Comparison of ENCODE assay signal across 1 cellular context in genomic region chr7:16260236-16260728, GRCh38.
TF ChIP-seq lines count a peak whose summit lies in the region.

No MANE protein-coding gene starts in this region.

TF ChIP-seq in K562, 482 proteins besides CTCF, POLR2A, EP300 and RAD21 (continued from another document and continues in another):
- peak; percentile 43 to 92; a peak in 2 of 4 replicates for TF ChIP-seq RCOR1 (IDR thresholded peaks at IDR 0.05; ENCODE audit: borderline replicate concordance in 1 of 2, low read depth in 2 of 2, low read length in 2 of 2)
- no peak for TF ChIP-seq ZC3H4 (CRISPR knock-in tag; IDR thresholded peaks at IDR 0.05; ENCODE audit: borderline replicate concordance)
- no peak for TF ChIP-seq RB1 (IDR thresholded peaks at IDR 0.05; ENCODE audit: low read depth)
- 0 out of 2 replicates have a peak, but pooled peaks have one; percentile 47 for TF ChIP-seq ZNF644 (tag; IDR thresholded peaks at IDR 0.05; ENCODE audit: low read depth)
- TF ChIP-seq NFIC (IDR thresholded peaks at IDR 0.05), result 0 out of 2 replicates have a peak, but pooled peaks have one; percentile 30
- TF ChIP-seq ZNF165 (CRISPR knock-in tag; IDR thresholded peaks at IDR 0.05; ENCODE audit: borderline replicate concordance), result no peak
- no peak for TF ChIP-seq EWSR1 (IDR thresholded peaks at IDR 0.05; ENCODE audit: borderline replicate concordance, low read depth, partially characterized antibody)
- no peak for TF ChIP-seq KLF6 (CRISPR knock-in tag; IDR thresholded peaks at IDR 0.05; ENCODE audit: borderline replicate concordance)
- no peak for TF ChIP-seq SAFB (IDR thresholded peaks at IDR 0.05; ENCODE audit: borderline replicate concordance, low read depth, low read length)
- TF ChIP-seq KLF13 (tag; IDR thresholded peaks at IDR 0.05; ENCODE audit: borderline replicate concordance, low read depth), result no peak
- TF ChIP-seq YY1 (IDR thresholded peaks at IDR 0.05; ENCODE audit: borderline replicate concordance in 1 of 3, control insufficient read depth in 1 of 3, extremely low read depth in 1 of 3, insufficient read depth in 3 of 3, insufficient read length in 1 of 3, insufficient replicate concordance in 2 of 3, low read depth in 1 of 3, low read length in 2 of 3), result no peak
- no peak for TF ChIP-seq MCM5 (IDR thresholded peaks at IDR 0.05; ENCODE audit: low read depth)
- TF ChIP-seq SETDB1 (IDR thresholded peaks at IDR 0.05; ENCODE audit: low read length), result no peak
- TF ChIP-seq HINFP (tag; conservative IDR thresholded peaks at IDR 0.05; ENCODE audit: low read depth), result no peak
- TF ChIP-seq NCOA1 (IDR thresholded peaks at IDR 0.05; ENCODE audit: low read depth), result peak; percentile 31; the same call in 1 of the 2 replicates
- peak; percentile 58 for TF ChIP-seq HDAC3 (IDR thresholded peaks at IDR 0.05; ENCODE audit: borderline replicate concordance, partially characterized antibody)
- TF ChIP-seq LEF1 (IDR thresholded peaks at IDR 0.05), result peak; percentile 47; the same call in 1 of the 2 replicates
- no peak for TF ChIP-seq ZBTB5 (IDR thresholded peaks at IDR 0.05)
- TF ChIP-seq, protein P1, sequence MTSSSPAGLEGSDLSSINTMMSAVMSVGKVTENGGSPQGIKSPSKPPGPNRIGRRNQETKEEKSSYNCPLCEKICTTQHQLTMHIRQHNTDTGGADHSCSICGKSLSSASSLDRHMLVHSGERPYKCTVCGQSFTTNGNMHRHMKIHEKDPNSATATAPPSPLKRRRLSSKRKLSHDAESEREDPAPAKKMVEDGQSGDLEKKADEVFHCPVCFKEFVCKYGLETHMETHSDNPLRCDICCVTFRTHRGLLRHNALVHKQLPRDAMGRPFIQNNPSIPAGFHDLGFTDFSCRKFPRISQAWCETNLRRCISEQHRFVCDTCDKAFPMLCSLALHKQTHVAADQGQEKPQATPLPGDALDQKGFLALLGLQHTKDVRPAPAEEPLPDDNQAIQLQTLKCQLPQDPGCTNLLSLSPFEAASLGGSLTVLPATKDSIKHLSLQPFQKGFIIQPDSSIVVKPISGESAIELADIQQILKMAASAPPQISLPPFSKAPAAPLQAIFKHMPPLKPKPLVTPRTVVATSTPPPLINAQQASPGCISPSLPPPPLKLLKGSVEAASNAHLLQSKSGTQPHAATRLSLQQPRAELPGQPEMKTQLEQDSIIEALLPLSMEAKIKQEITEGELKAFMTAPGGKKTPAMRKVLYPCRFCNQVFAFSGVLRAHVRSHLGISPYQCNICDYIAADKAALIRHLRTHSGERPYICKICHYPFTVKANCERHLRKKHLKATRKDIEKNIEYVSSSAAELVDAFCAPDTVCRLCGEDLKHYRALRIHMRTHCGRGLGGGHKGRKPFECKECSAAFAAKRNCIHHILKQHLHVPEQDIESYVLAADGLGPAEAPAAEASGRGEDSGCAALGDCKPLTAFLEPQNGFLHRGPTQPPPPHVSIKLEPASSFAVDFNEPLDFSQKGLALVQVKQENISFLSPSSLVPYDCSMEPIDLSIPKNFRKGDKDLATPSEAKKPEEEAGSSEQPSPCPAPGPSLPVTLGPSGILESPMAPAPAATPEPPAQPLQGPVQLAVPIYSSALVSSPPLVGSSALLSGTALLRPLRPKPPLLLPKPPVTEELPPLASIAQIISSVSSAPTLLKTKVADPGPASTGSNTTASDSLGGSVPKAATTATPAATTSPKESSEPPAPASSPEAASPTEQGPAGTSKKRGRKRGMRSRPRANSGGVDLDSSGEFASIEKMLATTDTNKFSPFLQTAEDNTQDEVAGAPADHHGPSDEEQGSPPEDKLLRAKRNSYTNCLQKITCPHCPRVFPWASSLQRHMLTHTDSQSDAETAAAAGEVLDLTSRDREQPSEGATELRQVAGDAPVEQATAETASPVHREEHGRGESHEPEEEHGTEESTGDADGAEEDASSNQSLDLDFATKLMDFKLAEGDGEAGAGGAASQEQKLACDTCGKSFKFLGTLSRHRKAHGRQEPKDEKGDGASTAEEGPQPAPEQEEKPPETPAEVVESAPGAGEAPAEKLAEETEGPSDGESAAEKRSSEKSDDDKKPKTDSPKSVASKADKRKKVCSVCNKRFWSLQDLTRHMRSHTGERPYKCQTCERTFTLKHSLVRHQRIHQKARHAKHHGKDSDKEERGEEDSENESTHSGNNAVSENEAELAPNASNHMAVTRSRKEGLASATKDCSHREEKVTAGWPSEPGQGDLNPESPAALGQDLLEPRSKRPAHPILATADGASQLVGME (CRISPR knock-in tag; IDR thresholded peaks at IDR 0.05), result no peak
- no peak for TF ChIP-seq HNRNPLL (IDR thresholded peaks at IDR 0.05; ENCODE audit: low read depth, low read length, poor library complexity, severe bottlenecking)
- TF ChIP-seq, protein P2, sequence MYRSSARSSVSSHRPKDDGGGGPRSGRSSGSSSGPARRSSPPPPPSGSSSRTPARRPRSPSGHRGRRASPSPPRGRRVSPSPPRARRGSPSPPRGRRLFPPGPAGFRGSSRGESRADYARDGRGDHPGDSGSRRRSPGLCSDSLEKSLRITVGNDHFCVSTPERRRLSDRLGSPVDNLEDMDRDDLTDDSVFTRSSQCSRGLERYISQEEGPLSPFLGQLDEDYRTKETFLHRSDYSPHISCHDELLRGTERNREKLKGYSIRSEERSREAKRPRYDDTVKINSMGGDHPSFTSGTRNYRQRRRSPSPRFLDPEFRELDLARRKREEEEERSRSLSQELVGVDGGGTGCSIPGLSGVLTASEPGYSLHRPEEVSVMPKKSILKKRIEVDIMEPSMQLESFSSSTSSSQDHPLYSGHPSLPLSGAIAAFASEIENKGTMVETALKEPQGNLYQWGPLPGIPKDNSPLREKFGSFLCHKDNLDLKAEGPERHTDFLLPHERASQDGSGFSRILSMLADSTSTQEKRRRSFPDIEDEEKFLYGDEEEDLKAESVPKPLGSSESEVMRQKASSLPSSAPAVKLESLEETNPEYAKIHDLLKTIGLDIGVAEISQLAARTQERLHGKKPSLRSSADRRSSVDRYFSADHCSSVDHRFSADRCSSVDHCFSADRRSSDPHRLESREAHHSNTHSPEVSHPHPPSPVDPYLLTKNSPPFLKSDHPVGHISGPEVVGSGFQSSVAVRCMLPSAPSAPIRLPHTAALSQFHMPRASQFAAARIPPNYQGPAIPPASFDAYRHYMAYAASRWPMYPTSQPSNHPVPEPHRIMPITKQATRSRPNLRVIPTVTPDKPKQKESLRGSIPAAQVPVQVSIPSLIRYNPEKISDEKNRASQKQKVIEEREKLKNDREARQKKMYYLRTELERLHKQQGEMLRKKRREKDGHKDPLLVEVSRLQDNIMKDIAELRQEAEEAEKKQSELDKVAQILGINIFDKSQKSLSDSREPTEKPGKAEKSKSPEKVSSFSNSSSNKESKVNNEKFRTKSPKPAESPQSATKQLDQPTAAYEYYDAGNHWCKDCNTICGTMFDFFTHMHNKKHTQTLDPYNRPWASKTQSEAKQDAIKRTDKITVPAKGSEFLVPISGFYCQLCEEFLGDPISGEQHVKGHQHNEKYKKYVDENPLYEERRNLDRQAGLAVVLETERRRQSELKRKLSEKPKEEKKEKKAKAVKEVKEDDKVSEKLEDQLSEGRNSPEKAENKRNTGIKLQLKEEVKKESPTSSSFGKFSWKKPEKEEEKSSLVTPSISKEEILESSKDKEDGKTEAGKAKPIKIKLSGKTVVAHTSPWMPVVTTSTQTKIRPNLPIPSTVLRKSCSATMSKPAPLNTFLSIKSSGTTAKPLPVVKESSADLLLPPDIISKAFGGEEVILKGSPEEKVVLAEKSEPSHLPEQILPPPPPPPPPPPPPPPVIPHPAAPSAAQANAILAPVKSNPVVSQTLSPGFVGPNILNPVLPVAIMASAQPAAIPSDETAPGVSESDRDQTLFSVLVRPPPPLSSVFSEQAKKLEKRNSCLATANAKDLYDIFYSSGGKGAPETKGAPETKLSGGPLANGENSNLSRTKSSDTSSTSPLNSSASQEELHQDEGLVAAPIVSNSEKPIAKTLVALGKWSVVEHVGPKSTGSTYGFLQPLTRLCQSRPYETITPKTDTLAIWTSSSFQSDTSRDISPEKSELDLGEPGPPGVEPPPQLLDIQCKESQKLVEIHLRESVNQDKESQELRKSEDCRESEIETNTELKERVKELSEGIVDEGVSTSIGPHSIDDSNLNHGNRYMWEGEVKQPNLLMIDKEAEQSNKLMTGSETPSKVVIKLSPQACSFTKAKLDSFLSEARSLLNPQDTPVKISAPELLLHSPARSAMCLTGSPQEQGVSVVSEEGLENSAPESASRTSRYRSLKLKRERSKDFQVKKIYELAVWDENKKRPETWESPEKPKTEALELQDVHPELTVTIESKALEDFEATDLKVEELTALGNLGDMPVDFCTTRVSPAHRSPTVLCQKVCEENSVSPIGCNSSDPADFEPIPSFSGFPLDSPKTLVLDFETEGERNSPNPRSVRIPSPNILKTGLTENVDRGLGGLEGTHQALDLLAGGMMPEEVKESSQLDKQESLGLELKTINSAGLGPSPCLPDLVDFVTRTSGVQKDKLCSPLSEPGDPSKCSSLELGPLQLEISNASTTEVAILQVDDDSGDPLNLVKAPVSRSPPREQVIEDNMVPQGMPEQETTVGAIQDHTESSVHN (IDR thresholded peaks at IDR 0.05; ENCODE audit: borderline replicate concordance in 1 of 2, low read depth in 1 of 2), result no peak
- TF ChIP-seq BDP1 (IDR thresholded peaks at IDR 0.05; ENCODE audit: insufficient read depth, insufficient read length), result no peak
- TF ChIP-seq CBX5 (IDR thresholded peaks at IDR 0.05; ENCODE audit: borderline replicate concordance, low read depth), result no peak
- no peak for TF ChIP-seq NR2C1 (IDR thresholded peaks at IDR 0.05)
- no peak for TF ChIP-seq NR2C1 (tag; IDR thresholded peaks at IDR 0.05)
- TF ChIP-seq E2F4 (CRISPR knock-in tag; IDR thresholded peaks at IDR 0.05; ENCODE audit: low read depth), result no peak
- no peak for TF ChIP-seq ZNF76 (CRISPR knock-in tag; IDR thresholded peaks at IDR 0.05; ENCODE audit: borderline replicate concordance)
- TF ChIP-seq NFXL1 (CRISPR knock-in tag; IDR thresholded peaks at IDR 0.05), result no peak
- TF ChIP-seq NCOA6 (IDR thresholded peaks at IDR 0.05), result no peak
- 0 out of 2 replicates have a peak, but pooled peaks have one; percentile 20 for TF ChIP-seq ZNF766 (CRISPR knock-in tag; conservative IDR thresholded peaks at IDR 0.05)
- TF ChIP-seq ZNF212 (CRISPR knock-in tag; IDR thresholded peaks at IDR 0.05), result no peak
- TF ChIP-seq RBM17 (IDR thresholded peaks at IDR 0.05; ENCODE audit: borderline replicate concordance, low read depth, low read length), result no peak
- no peak for TF ChIP-seq HLTF (IDR thresholded peaks at IDR 0.05)
- no peak for TF ChIP-seq TCF7L2 (IDR thresholded peaks at IDR 0.05; ENCODE audit: low read depth, low read length)
- no peak; the same call in 1 of the 2 replicates for TF ChIP-seq ZNF316 (IDR thresholded peaks at IDR 0.05)
- no peak for TF ChIP-seq HCFC1 (IDR thresholded peaks at IDR 0.05; ENCODE audit: low read depth, low read length)
- TF ChIP-seq TEAD2 (tag; IDR thresholded peaks at IDR 0.05), result no peak
- TF ChIP-seq, protein P3, sequence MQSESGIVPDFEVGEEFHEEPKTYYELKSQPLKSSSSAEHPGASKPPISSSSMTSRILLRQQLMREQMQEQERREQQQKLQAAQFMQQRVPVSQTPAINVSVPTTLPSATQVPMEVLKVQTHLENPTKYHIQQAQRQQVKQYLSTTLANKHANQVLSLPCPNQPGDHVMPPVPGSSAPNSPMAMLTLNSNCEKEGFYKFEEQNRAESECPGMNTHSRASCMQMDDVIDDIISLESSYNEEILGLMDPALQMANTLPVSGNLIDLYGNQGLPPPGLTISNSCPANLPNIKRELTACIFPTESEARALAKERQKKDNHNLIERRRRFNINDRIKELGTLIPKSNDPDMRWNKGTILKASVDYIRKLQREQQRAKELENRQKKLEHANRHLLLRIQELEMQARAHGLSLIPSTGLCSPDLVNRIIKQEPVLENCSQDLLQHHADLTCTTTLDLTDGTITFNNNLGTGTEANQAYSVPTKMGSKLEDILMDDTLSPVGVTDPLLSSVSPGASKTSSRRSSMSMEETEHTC (IDR thresholded peaks at IDR 0.05), result no peak
- TF ChIP-seq SMARCA4 (IDR thresholded peaks at IDR 0.05), result peak; percentile 68; the same call in 1 of the 2 replicates
- TF ChIP-seq HNRNPUL1 (IDR thresholded peaks at IDR 0.05; ENCODE audit: low read length), result no peak
- TF ChIP-seq LARP7 (IDR thresholded peaks at IDR 0.05), result no peak
- no peak for TF ChIP-seq RBM14 (IDR thresholded peaks at IDR 0.05; ENCODE audit: borderline replicate concordance, insufficient read depth, low read depth, low read length)
- TF ChIP-seq BRF2 (IDR thresholded peaks at IDR 0.05; ENCODE audit: borderline replicate concordance, insufficient read depth, insufficient read length), result no peak
